26 cellular contexts compared by ENCODE assay signal in genomic region chr4:152172146-152172545, GRCh38.
"Had no signal": no experiment of that assay in that cellular context is flagged by ENCODE, and none has a peak within 500 bp of the region (broad histone marks: within the 10 kb centered on the region; RNA-seq: fewer than 3 reads in every experiment).

No MANE protein-coding gene starts in this region.

- DNase-seq: activated B cell treated with CpG ODN at 0.5 μM for 24 hours; activated CD4-positive, alpha-beta T cell treated with anti-CD3 and anti-CD28 coated beads for 1 hour; activated CD4-positive, alpha-beta T cell treated with anti-CD3 and anti-CD28 coated beads, Interleukin-2, amount 10 ng/mL, durations not matched to agents 24 days and 14 days; activated CD4-positive, alpha-beta T cell treated with anti-CD3 and anti-CD28 coated beads, Interleukin-2, amount 50 U/mL, for 48 hours; activated CD8-positive, alpha-beta memory T cell treated with anti-CD3 and anti-CD28 coated beads, Interleukin-2, amount 10 ng/mL, durations not matched to agents 7 days and 5 days; activated effector memory CD4-positive, alpha-beta T cell treated with Interleukin-2 at 50 U/mL for 16 hours; activated naive CD4-positive, alpha-beta T cell; activated naive CD8-positive, alpha-beta T cell treated with anti-CD3 and anti-CD28 coated beads, Interleukin-2, amount 50 U/mL, for 24 hours; activated T-cell treated with anti-CD3 and anti-CD28 coated beads, Interleukin-2, amount 50 U/mL, for 24 hours; amniotic stem cell; body of pancreas; central memory CD4-positive, alpha-beta T cell; MG63; MV-4-11; NCI-H1092 treated with DMSO at 0.1 percent for 48 hours; NCI-H1436 treated with DMSO at 0.1 percent for 48 hours; NCI-H1930; NCI-H2107; NCI-H2171 treated with DMSO at 0.1 percent for 48 hours; NCI-H446; Peyer's patch; Right ventricle myocardium superior; T-helper 17 cell; T1000 had no signal

- H3K4me1 ChIP-seq: ascending aorta, body of pancreas, Peyer's patch had no signal

- H3K4me3 ChIP-seq: ascending aorta, body of pancreas, MG63, Peyer's patch had no signal

- H3K27ac ChIP-seq: ascending aorta, body of pancreas, Peyer's patch, RWPE1 had no signal

- H3K36me3 ChIP-seq: ascending aorta, MG63, Peyer's patch had no signal

- H3K27me3 ChIP-seq: ascending aorta, body of pancreas, MG63, Peyer's patch had no signal

- H3K9me3 ChIP-seq: ascending aorta, body of pancreas, MG63, Peyer's patch had no signal
